Comparison of ENCODE assay signal across 1 cellular context in genomic region chr3:42191443-42191747, GRCh38.
TF ChIP-seq lines count a peak whose summit lies in the region.

No MANE protein-coding gene starts in this region.

TF ChIP-seq in GM23338, 12 proteins besides CTCF, POLR2A, EP300 and RAD21 (continued from another document):
- TF ChIP-seq, protein P1, sequence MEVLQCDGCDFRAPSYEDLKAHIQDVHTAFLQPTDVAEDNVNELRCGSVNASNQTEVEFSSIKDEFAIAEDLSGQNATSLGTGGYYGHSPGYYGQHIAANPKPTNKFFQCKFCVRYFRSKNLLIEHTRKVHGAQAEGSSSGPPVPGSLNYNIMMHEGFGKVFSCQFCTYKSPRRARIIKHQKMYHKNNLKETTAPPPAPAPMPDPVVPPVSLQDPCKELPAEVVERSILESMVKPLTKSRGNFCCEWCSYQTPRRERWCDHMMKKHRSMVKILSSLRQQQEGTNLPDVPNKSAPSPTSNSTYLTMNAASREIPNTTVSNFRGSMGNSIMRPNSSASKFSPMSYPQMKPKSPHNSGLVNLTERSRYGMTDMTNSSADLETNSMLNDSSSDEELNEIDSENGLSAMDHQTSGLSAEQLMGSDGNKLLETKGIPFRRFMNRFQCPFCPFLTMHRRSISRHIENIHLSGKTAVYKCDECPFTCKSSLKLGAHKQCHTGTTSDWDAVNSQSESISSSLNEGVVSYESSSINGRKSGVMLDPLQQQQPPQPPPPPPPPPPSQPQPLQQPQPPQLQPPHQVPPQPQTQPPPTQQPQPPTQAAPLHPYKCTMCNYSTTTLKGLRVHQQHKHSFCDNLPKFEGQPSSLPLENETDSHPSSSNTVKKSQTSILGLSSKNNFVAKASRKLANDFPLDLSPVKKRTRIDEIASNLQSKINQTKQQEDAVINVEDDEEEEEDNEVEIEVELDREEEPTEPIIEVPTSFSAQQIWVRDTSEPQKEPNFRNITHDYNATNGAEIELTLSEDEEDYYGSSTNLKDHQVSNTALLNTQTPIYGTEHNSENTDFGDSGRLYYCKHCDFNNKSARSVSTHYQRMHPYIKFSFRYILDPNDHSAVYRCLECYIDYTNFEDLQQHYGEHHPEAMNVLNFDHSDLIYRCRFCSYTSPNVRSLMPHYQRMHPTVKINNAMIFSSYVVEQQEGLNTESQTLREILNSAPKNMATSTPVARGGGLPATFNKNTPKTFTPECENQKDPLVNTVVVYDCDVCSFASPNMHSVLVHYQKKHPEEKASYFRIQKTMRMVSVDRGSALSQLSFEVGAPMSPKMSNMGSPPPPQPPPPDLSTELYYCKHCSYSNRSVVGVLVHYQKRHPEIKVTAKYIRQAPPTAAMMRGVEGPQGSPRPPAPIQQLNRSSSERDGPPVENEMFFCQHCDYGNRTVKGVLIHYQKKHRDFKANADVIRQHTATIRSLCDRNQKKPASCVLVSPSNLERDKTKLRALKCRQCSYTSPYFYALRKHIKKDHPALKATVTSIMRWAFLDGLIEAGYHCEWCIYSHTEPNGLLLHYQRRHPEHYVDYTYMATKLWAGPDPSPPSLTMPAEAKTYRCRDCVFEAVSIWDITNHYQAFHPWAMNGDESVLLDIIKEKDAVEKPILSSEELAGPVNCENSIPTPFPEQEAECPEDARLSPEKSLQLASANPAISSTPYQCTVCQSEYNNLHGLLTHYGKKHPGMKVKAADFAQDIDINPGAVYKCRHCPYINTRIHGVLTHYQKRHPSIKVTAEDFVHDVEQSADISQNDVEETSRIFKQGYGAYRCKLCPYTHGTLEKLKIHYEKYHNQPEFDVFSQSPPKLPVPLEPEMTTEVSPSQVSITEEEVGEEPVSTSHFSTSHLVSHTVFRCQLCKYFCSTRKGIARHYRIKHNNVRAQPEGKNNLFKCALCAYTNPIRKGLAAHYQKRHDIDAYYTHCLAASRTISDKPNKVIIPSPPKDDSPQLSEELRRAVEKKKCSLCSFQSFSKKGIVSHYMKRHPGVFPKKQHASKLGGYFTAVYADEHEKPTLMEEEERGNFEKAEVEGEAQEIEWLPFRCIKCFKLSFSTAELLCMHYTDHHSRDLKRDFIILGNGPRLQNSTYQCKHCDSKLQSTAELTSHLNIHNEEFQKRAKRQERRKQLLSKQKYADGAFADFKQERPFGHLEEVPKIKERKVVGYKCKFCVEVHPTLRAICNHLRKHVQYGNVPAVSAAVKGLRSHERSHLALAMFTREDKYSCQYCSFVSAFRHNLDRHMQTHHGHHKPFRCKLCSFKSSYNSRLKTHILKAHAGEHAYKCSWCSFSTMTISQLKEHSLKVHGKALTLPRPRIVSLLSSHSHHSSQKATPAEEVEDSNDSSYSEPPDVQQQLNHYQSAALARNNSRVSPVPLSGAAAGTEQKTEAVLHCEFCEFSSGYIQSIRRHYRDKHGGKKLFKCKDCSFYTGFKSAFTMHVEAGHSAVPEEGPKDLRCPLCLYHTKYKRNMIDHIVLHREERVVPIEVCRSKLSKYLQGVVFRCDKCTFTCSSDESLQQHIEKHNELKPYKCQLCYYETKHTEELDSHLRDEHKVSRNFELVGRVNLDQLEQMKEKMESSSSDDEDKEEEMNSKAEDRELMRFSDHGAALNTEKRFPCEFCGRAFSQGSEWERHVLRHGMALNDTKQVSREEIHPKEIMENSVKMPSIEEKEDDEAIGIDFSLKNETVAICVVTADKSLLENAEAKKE (CRISPR knock-in tag; IDR thresholded peaks at IDR 0.05) = no peak
- TF ChIP-seq ZNF114 (CRISPR knock-in tag; IDR thresholded peaks at IDR 0.05) (no peak), EZH2phosphoT487 (IDR thresholded peaks at IDR 0.05; ENCODE audit: unreplicated experiment) (no peak), JUNB (IDR thresholded peaks at IDR 0.05; ENCODE audit: unreplicated experiment) (no peak), NANOG (IDR thresholded peaks at IDR 0.05; ENCODE audit: borderline replicate concordance) (no peak)
- TF ChIP-seq, protein P2, sequence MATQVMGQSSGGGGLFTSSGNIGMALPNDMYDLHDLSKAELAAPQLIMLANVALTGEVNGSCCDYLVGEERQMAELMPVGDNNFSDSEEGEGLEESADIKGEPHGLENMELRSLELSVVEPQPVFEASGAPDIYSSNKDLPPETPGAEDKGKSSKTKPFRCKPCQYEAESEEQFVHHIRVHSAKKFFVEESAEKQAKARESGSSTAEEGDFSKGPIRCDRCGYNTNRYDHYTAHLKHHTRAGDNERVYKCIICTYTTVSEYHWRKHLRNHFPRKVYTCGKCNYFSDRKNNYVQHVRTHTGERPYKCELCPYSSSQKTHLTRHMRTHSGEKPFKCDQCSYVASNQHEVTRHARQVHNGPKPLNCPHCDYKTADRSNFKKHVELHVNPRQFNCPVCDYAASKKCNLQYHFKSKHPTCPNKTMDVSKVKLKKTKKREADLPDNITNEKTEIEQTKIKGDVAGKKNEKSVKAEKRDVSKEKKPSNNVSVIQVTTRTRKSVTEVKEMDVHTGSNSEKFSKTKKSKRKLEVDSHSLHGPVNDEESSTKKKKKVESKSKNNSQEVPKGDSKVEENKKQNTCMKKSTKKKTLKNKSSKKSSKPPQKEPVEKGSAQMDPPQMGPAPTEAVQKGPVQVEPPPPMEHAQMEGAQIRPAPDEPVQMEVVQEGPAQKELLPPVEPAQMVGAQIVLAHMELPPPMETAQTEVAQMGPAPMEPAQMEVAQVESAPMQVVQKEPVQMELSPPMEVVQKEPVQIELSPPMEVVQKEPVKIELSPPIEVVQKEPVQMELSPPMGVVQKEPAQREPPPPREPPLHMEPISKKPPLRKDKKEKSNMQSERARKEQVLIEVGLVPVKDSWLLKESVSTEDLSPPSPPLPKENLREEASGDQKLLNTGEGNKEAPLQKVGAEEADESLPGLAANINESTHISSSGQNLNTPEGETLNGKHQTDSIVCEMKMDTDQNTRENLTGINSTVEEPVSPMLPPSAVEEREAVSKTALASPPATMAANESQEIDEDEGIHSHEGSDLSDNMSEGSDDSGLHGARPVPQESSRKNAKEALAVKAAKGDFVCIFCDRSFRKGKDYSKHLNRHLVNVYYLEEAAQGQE (IDR thresholded peaks at IDR 0.05; ENCODE audit: unreplicated experiment) = no peak
TF ChIP-seq in GM23338: peak in this region for 0.
